In the genomic region with DNA sequence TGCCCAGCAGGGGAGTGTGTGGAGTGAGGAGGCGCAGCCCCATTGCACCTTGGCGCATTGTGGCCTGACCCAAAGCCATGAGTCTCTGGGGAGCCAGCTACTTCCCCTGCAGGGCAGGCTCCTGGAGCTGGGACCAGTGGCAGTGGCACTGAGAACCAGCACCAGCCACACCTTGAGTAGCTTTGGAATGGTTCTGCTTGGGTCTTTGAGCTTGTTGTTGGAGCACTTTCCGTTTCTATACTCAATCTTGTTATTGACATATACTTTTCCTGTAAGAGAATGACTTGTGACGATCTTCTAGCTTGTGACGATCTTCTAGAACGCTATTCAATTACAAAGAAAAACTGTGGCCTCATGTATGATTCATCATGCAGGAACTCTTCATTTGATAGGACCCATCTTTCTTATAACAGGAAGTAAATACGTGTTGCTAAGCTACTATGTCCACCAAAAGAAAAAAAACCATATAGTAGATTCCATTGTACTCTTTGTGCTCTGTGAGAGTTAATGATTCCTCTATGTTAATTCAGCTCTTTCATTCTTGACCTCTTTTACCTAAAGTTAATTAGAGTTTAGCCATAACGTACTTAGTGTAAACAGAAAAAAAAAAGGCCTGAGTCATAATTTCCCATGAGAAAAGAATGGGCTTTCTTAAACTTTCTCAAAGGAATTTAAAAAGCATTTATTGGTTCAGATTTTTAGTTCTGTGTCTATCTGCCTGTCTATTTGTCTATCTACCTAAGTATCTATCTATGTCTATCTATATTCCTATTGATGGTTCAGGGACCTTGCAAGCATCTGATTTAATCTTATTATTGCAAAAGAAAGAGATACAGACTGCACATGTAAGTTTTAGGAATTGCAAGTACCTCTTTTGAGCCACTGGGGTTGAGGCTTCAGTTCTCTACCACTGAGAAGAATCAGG, we compare ENCODE assay signal across 1 cellular context.
TF ChIP-seq lines count a peak whose summit lies in the region.

No MANE protein-coding gene starts in this region.

TF ChIP-seq in GM12878, 131 proteins besides CTCF, POLR2A, EP300 and RAD21 (continued from another document):
- TF ChIP-seq, protein P1, sequence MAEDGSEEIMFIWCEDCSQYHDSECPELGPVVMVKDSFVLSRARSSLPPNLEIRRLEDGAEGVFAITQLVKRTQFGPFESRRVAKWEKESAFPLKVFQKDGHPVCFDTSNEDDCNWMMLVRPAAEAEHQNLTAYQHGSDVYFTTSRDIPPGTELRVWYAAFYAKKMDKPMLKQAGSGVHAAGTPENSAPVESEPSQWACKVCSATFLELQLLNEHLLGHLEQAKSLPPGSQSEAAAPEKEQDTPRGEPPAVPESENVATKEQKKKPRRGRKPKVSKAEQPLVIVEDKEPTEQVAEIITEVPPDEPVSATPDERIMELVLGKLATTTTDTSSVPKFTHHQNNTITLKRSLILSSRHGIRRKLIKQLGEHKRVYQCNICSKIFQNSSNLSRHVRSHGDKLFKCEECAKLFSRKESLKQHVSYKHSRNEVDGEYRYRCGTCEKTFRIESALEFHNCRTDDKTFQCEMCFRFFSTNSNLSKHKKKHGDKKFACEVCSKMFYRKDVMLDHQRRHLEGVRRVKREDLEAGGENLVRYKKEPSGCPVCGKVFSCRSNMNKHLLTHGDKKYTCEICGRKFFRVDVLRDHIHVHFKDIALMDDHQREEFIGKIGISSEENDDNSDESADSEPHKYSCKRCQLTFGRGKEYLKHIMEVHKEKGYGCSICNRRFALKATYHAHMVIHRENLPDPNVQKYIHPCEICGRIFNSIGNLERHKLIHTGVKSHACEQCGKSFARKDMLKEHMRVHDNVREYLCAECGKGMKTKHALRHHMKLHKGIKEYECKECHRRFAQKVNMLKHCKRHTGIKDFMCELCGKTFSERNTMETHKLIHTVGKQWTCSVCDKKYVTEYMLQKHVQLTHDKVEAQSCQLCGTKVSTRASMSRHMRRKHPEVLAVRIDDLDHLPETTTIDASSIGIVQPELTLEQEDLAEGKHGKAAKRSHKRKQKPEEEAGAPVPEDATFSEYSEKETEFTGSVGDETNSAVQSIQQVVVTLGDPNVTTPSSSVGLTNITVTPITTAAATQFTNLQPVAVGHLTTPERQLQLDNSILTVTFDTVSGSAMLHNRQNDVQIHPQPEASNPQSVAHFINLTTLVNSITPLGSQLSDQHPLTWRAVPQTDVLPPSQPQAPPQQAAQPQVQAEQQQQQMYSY (CRISPR knock-in tag; IDR thresholded peaks at IDR 0.05), result no peak
- TF ChIP-seq ZNF384 (IDR thresholded peaks at IDR 0.05; ENCODE audit: borderline replicate concordance, low read depth, low read length) (0 out of 2 replicates have a peak, but pooled peaks have one; percentile 33), ATF7 (IDR thresholded peaks at IDR 0.05; ENCODE audit: low read depth) (0 out of 2 replicates have a peak, but pooled peaks have one; percentile 21)
